ENCODE assay signal across 8 cellular contexts in the genomic region with DNA sequence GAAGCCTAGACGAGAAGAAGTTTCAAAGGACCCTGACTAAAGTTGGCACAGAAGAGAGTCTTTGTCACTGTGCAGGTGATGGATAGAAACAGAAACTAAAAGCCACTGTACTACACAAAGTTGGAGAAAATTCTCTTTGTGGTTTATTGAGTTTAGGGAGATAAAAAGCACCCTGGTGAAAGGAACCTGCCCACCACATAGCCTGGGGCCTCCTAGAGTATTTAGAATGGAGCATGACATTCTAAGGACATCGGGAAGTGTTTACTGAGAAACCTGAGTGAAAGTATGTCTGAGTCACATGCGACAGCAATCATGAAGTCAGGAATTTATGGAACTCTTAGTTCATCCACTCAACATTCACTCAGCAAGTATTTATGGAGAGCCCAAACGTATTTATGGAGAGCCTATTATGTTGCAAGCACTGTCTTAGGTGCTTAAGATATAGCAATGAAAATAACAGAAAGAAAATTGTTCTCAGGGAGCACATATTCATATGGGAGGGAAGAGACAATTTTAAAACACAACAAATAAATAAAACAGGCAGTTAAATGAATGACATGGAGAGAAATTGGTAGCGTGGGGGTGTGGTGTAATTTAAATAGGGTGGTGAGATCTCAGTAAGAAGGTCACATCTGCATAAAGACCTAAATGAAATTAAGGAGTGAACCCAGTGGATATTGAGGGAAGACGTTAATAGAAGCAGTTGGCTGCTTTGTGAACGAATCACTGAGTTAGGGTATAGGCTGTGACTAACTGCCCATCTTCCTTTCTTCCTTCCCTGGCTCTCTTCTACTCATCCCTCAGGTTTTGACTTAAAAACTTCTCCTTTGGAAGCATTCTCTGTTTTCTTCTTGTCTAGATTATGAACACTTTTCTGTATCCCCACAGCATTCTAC.
DNase-seq lines count a peak whose midpoint lies in the region; ATAC-seq and TF ChIP-seq lines count a peak whose summit lies in the region.

No MANE protein-coding gene starts in this region.

- H3K4me1 Mint-ChIP-seq in activated CD4-positive, alpha-beta T cell treated with anti-CD3 and anti-CD28 coated beads for 36 hours: peaks cover 77% of the 10 kb centered on the region
- peaks cover 24% of the 10 kb centered on the region for H3K4me1 Mint-ChIP-seq in type B pancreatic cell (ENCODE audit: unreplicated experiment)

- H3K27me3 Mint-ChIP-seq in activated CD4-positive, alpha-beta T cell treated with anti-CD3 and anti-CD28 coated beads for 36 hours: no peaks in the 10 kb centered on the region
- H3K27me3 Mint-ChIP-seq in type B pancreatic cell: no peaks in the 10 kb centered on the region

- H3K36me3 Mint-ChIP-seq in activated CD4-positive, alpha-beta T cell treated with anti-CD3 and anti-CD28 coated beads for 36 hours (ENCODE audit: low read depth): peaks cover 2% of the 10 kb centered on the region
- no peaks in the 10 kb centered on the region for H3K36me3 Mint-ChIP-seq in type B pancreatic cell

- peak; percentile 47 for ATAC-seq in activated CD4-positive, alpha-beta T cell treated with anti-CD3 and anti-CD28 coated beads for 36 hours
- peak; percentile 54 for ATAC-seq in HG02943 (IDR thresholded peaks at IDR 0.05; ENCODE audit: low read depth, unreplicated experiment)

- no peak for DNase-seq in activated CD4-positive, alpha-beta T cell treated with anti-CD3 and anti-CD28 coated beads for 36 hours
- no peak for DNase-seq in activated CD4-positive, alpha-beta T cell treated with anti-CD3 and anti-CD28 coated beads, Interleukin-2, amount 50 U/mL, for 1 hour
- DNase-seq in RWPE1 (ENCODE audit: low spot score) (peak; percentile 52), fibroblast of villous mesenchyme (ENCODE audit: low read depth) (peak; percentile 91), type B pancreatic cell (ENCODE audit: extremely low spot score, unreplicated experiment) (no peak), foreskin melanocyte (no peak), GM19238 (ENCODE audit: insufficient read length, low spot score) (no peak)

- POLR2A ChIA-PET in activated CD4-positive, alpha-beta T cell treated with anti-CD3 and anti-CD28 coated beads for 36 hours (lab: Charles Lee): no interaction called here
- POLR2A ChIA-PET in RWPE1 (lab: Yijun Ruan, JAX; ENCODE audit: low non-redundant PET): no interaction called here

- TF ChIP-seq CTCF in RWPE1 (conservative IDR thresholded peaks at IDR 0.05; ENCODE audit: low read depth): no peak
- TF ChIP-seq CTCF in fibroblast of villous mesenchyme (IDR thresholded peaks at IDR 0.05; ENCODE audit: insufficient read depth, low read depth, low read length): no peak
- no peak for TF ChIP-seq CTCF in type B pancreatic cell (conservative IDR thresholded peaks at IDR 0.05)

- intact Hi-C loops in activated CD4-positive, alpha-beta T cell treated with anti-CD3 and anti-CD28 coated beads for 36 hours (cut with DNase I, micrococcal nuclease): no loop called here

- H3K9me3 Mint-ChIP-seq in activated CD4-positive, alpha-beta T cell treated with anti-CD3 and anti-CD28 coated beads for 36 hours (ENCODE audit: low read depth): peaks cover 2% of the 10 kb centered on the region
- H3K9me3 Mint-ChIP-seq in type B pancreatic cell: peaks cover 4% of the 10 kb centered on the region

- no peak overlapping the region for H3K4me3 ChIP-seq in fibroblast of villous mesenchyme (ENCODE audit: low read depth, low read length)

- H3K27ac Mint-ChIP-seq in activated CD4-positive, alpha-beta T cell treated with anti-CD3 and anti-CD28 coated beads for 36 hours: peak overlapping the region; percentile 39
- peak overlapping the region; percentile 23 for H3K27ac Mint-ChIP-seq in type B pancreatic cell

- H3K4me3 Mint-ChIP-seq in activated CD4-positive, alpha-beta T cell treated with anti-CD3 and anti-CD28 coated beads for 36 hours: peak overlapping the region; percentile 38
- no peak overlapping the region for H3K4me3 Mint-ChIP-seq in type B pancreatic cell

- no peak overlapping the region for H3K27ac ChIP-seq in RWPE1

- CTCF ChIA-PET in activated CD4-positive, alpha-beta T cell treated with anti-CD3 and anti-CD28 coated beads for 36 hours (lab: Charles Lee): no interaction called here
- CTCF ChIA-PET in RWPE1 (lab: Yijun Ruan, JAX): no interaction called here

Comparison
In these comparisons a context has a peak if more than half of its experiments do, and no peak if none do; other contexts are left out.
1. DNase-seq: peak in RWPE1 (single experiment) and fibroblast of villous mesenchyme (single experiment); none in activated CD4-positive, alpha-beta T cell treated with anti-CD3 and anti-CD28 coated beads for 36 hours (single experiment), activated CD4-positive, alpha-beta T cell treated with anti-CD3 and anti-CD28 coated beads, Interleukin-2, amount 50 U/mL, for 1 hour (single experiment), type B pancreatic cell (single experiment), foreskin melanocyte (single experiment) and GM19238 (single experiment).